Comparison of ENCODE assay signal across 9 cellular contexts in the genomic region with DNA sequence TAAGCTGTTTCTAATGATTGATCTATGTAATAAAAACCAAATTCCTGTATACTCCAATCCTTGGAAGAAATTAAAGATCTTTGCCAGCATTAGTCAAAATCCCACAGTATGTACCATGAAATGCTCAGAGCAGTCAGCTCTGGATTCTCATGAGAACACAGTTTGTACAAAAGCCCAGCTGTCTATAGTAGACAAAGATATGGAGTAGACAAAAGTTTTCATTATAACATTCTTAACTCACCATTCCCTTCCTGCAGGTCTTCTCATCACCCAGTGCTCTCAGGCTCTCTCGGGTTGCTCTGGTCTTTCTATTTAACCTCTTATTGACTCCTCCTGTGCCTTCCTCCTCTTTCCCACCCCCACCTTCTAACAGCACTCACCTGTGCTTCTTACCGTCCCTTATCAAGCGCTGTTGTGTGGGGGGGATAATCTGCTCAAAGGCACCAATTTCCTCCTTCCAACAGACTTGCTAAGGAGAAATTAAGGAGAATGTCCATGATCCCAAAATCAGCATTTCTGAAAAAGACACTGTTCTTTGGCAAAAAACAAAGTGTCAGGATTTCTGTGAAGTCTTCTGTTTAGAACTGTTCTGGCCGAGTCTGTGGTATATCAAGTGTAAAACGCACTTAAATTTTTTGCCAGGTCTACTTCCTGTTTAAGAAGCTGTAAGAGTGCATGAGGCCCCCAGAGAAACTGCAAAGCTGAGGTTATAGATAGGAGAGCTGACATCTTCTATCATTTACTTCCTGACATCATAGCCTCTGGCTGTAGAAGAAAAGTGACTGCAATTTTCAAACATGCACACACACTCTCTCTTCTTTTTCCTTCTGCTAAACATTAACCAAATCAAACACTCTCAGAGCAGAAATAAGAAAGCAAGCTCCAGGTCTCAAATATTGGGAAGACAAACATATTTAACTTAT.
DNase-seq lines count a peak whose midpoint lies in the region; ATAC-seq lines count a peak whose summit lies in the region.
"Had no signal": no experiment of that assay in that cellular context is flagged by ENCODE, and none has a peak within 500 bp of the region (broad histone marks: within the 10 kb centered on the region; RNA-seq: fewer than 3 reads in every experiment).

No MANE protein-coding gene starts in this region.

- peak; percentile 17 for DNase-seq in ACHN
- no peak for DNase-seq in activated naive CD8-positive, alpha-beta T cell treated with anti-CD3 and anti-CD28 coated beads, Interleukin-2, amount 50 U/mL, for 24 hours
- no peak for DNase-seq in activated effector memory CD4-positive, alpha-beta T cell treated with anti-CD3 and anti-CD28 coated beads, Interleukin-2, amount 50 U/mL, for 16 hours
- DNase-seq in DMS 273 treated with DMSO at 0.1 percent for 48 hours (lab: John Stamatoyannopoulos, UW) = no peak
- DNase-seq in substantia nigra (lab: John Stamatoyannopoulos, UW) = no peak
- DNase-seq in caudate nucleus (lab: John Stamatoyannopoulos, UW) = no peak
- DNase-seq: DMS79 treated with DMSO at 0.1 percent for 48 hours had no signal

- H3K9me3 Mint-ChIP-seq in activated naive CD8-positive, alpha-beta T cell treated with anti-CD3 and anti-CD28 coated beads, Interleukin-2, amount 50 U/mL, for 24 hours = peaks cover 7% of the 10 kb centered on the region

- H3K27ac ChIP-seq in substantia nigra (ENCODE audit: low read depth, low read length, poor library complexity, severe bottlenecking) (no peak overlapping the region), caudate nucleus (ENCODE audit: low read depth, low read length) (no peak overlapping the region)

- H3K27me3 Mint-ChIP-seq in activated naive CD8-positive, alpha-beta T cell treated with anti-CD3 and anti-CD28 coated beads, Interleukin-2, amount 50 U/mL, for 24 hours = no peaks in the 10 kb centered on the region

- H3K4me3 Mint-ChIP-seq in activated naive CD8-positive, alpha-beta T cell treated with anti-CD3 and anti-CD28 coated beads, Interleukin-2, amount 50 U/mL, for 24 hours = peak overlapping the region; percentile 69

- H3K4me1 Mint-ChIP-seq in activated naive CD8-positive, alpha-beta T cell treated with anti-CD3 and anti-CD28 coated beads, Interleukin-2, amount 50 U/mL, for 24 hours = peaks cover 34% of the 10 kb centered on the region

- peak; percentile 71 for ATAC-seq in GM19035 (IDR thresholded peaks at IDR 0.05; ENCODE audit: unreplicated experiment)
- peak; percentile 62 for ATAC-seq in HG03095 (IDR thresholded peaks at IDR 0.05; ENCODE audit: unreplicated experiment)
- ATAC-seq in activated naive CD8-positive, alpha-beta T cell treated with anti-CD3 and anti-CD28 coated beads, Interleukin-2, amount 50 U/mL, for 24 hours = peak; percentile 52

- in situ Hi-C loops in ACHN (cut with HindIII; ENCODE audit: low pct_ligation_motif_present, low pct_unique_long_range_greater_than_20kb, low sequenced_read_pairs) = no loop called here

- H3K27ac Mint-ChIP-seq in activated naive CD8-positive, alpha-beta T cell treated with anti-CD3 and anti-CD28 coated beads, Interleukin-2, amount 50 U/mL, for 24 hours = peak overlapping the region; percentile 55

- H3K36me3 Mint-ChIP-seq in activated naive CD8-positive, alpha-beta T cell treated with anti-CD3 and anti-CD28 coated beads, Interleukin-2, amount 50 U/mL, for 24 hours (ENCODE audit: low read depth) = peaks cover 9% of the 10 kb centered on the region
